ENCODE assay signal across 10 cellular contexts in genomic region chr4:110484029-110484428, GRCh38. TPM values are rescaled to one million over a fixed set of nuclear protein-coding genes. Genes with fewer than 3 reads are reported as not detected.
DNase-seq lines count a peak whose midpoint lies in the region; ATAC-seq and TF ChIP-seq lines count a peak whose summit lies in the region.
"Had no signal": no experiment of that assay in that cellular context is flagged by ENCODE, and none has a peak within 500 bp of the region (broad histone marks: within the 10 kb centered on the region; RNA-seq: fewer than 3 reads in every experiment).

No MANE protein-coding gene starts in this region.

- no peaks in the 10 kb centered on the region for H3K36me3 Mint-ChIP-seq in naive B cell
- H3K36me3 Mint-ChIP-seq in effector memory CD8-positive, alpha-beta T cell (ENCODE audit: insufficient read depth) = no peaks in the 10 kb centered on the region
- H3K36me3 Mint-ChIP-seq: activated naive CD8-positive, alpha-beta T cell had no signal

- H3K4me3 Mint-ChIP-seq in naive B cell = no peak overlapping the region
- H3K4me3 Mint-ChIP-seq in effector memory CD8-positive, alpha-beta T cell = no peak overlapping the region
- H3K4me3 Mint-ChIP-seq: activated naive CD8-positive, alpha-beta T cell; T-helper 2 cell treated with Interferon-gamma antibody and Interleukin-4, amounts not matched to agents 5 μg/mL and 100 μg/mL, for 36 hours had no signal

- peak; percentile 99 for ATAC-seq in GM18867 (IDR thresholded peaks at IDR 0.05; ENCODE audit: unreplicated experiment)
- peak; percentile 97 for ATAC-seq in GM21717 (IDR thresholded peaks at IDR 0.05; ENCODE audit: unreplicated experiment)
- ATAC-seq in HG03457 (IDR thresholded peaks at IDR 0.05; ENCODE audit: unreplicated experiment) = peak; percentile 99
- peak; percentile 96 to 97 for ATAC-seq in naive B cell (ENCODE audit: low read depth in 2 of 2)
- ATAC-seq in effector memory CD8-positive, alpha-beta T cell (replicated peaks) = no peak

- H3K27ac Mint-ChIP-seq in naive B cell = peak overlapping the region in 1 of 6 donors; percentile 5
- no peak overlapping the region for H3K27ac Mint-ChIP-seq in effector memory CD8-positive, alpha-beta T cell
- H3K27ac Mint-ChIP-seq: activated naive CD8-positive, alpha-beta T cell; T-helper 2 cell treated with Interferon-gamma antibody and Interleukin-4, amounts not matched to agents 5 μg/mL and 100 μg/mL, for 36 hours had no signal

- peaks cover 38 to 43% (median 38%) of the 10 kb centered on the region in 3 donors for H3K27me3 Mint-ChIP-seq in naive B cell
- H3K27me3 Mint-ChIP-seq in effector memory CD8-positive, alpha-beta T cell = peaks cover 37 to 45% of the 10 kb centered on the region in 2 donors

- no peaks in the 10 kb centered on the region for H3K9me3 Mint-ChIP-seq in naive B cell
- no peaks in the 10 kb centered on the region for H3K9me3 Mint-ChIP-seq in effector memory CD8-positive, alpha-beta T cell
- H3K9me3 Mint-ChIP-seq: T-helper 2 cell treated with Interferon-gamma antibody and Interleukin-4, amounts not matched to agents 5 μg/mL and 100 μg/mL, for 36 hours had no signal

- no peaks in the 10 kb centered on the region for H3K36me3 ChIP-seq in right atrium auricular region

- H3K27me3 ChIP-seq in right atrium auricular region = no peaks in the 10 kb centered on the region

- TF ChIP-seq CTCF in right atrium auricular region (IDR thresholded peaks at IDR 0.05) = no peak

- H3K4me1 ChIP-seq in right atrium auricular region = peaks cover 0 to 11% of the 10 kb centered on the region in 2 donors

- DNase-seq in naive B cell (peak; percentile 41), activated gamma-delta T cell (lab: John Stamatoyannopoulos, UW) (no peak), right atrium auricular region (ENCODE audit: low spot score) (no peak)
- DNase-seq in stimulated activated CD4-positive, alpha-beta T cell treated with anti-CD3 and anti-CD28 coated beads, Interleukin-4, amount 100 ng/mL, for 24 hours = no peak
- no peak for DNase-seq in effector memory CD8-positive, alpha-beta T cell

- H3K27ac ChIP-seq in right atrium auricular region = peak overlapping the region in 1 of 2 donors; percentile 64

- no peaks in the 10 kb centered on the region for H3K9me3 ChIP-seq in right atrium auricular region

- H3K4me1 Mint-ChIP-seq in naive B cell = peaks cover 7 to 22% (median 10%) of the 10 kb centered on the region in 3 donors
- no peaks in the 10 kb centered on the region for H3K4me1 Mint-ChIP-seq in effector memory CD8-positive, alpha-beta T cell (ENCODE audit: low read depth in 2 of 2)

- no peak overlapping the region for H3K4me3 ChIP-seq in right atrium auricular region

RNA-seq across cellular contexts. Expression of gene ENPEP, which starts 8.1 kb away (rescaled TPM):
- polyA plus RNA-seq in naive B cell (ENCODE audit: low read depth in 6 of 6) = under 1 TPM in 1 of 6 donors, not detected in 5; 0.16 TPM
- 1 to 10 TPM; 3.3 to 3.5 TPM for total RNA-seq in right atrium auricular region
